2 cellular contexts compared by ENCODE assay signal in genomic region chr17:44086364-44087311, GRCh38.
TF ChIP-seq lines count a peak whose summit lies in the region.

No MANE protein-coding gene starts in this region.

TF ChIP-seq in K562, 482 proteins besides CTCF, POLR2A, EP300 and RAD21 (continued from another document and continues in another):
- TF ChIP-seq MNT (conservative IDR thresholded peaks at IDR 0.05) (peak; percentile 76 to 78), NELFE (IDR thresholded peaks at IDR 0.05; ENCODE audit: insufficient read depth, insufficient read length) (no peak), PHF20 (IDR thresholded peaks at IDR 0.05; ENCODE audit: partially characterized antibody) (no peak), PML (IDR thresholded peaks at IDR 0.05; ENCODE audit: low read length) (no peak), THRB (CRISPR knock-in tag; conservative IDR thresholded peaks at IDR 0.05) (no peak), CTBP1 (IDR thresholded peaks at IDR 0.05; ENCODE audit: borderline replicate concordance) (peak; percentile 40; the same call in 1 of the 2 replicates), NR2F6 (CRISPR knock-in tag; IDR thresholded peaks at IDR 0.05) (no peak), JUN (IDR thresholded peaks at IDR 0.05; ENCODE audit: borderline replicate concordance, low read depth, low read length) (peak; percentile 46; the same call in 1 of the 2 replicates), JUN (CRISPR knock-in tag; IDR thresholded peaks at IDR 0.05; ENCODE audit: borderline replicate concordance) (no peak), ZNF668 (CRISPR knock-in tag; IDR thresholded peaks at IDR 0.05) (no peak), CBX3 (IDR thresholded peaks at IDR 0.05; ENCODE audit: borderline replicate concordance in 1 of 2, low read length in 2 of 2) (no peak), ZNF354B (CRISPR knock-in tag; IDR thresholded peaks at IDR 0.05) (no peak), RCOR1 (IDR thresholded peaks at IDR 0.05; ENCODE audit: borderline replicate concordance in 1 of 2, low read depth in 2 of 2, low read length in 2 of 2) (peak in 1 of 2 experiments; percentile 84; a peak in 2 of 4 replicates), SNRNP70 (optimal IDR thresholded peaks at IDR 0.05; ENCODE audit: low read depth, low read length) (no peak), NFE2 (IDR thresholded peaks at IDR 0.05; ENCODE audit: low read depth) (peak; percentile 64; the same call in 1 of the 2 replicates), MYBL2 (IDR thresholded peaks at IDR 0.05; ENCODE audit: low read depth) (no peak), MYBL2 (CRISPR knock-in tag; IDR thresholded peaks at IDR 0.05; ENCODE audit: borderline replicate concordance) (no peak), CEBPB (tag; IDR thresholded peaks at IDR 0.05) (no peak), SRSF7 (optimal IDR thresholded peaks at IDR 0.05; ENCODE audit: low read depth, low read length) (no peak), OTX1 (CRISPR knock-in tag; IDR thresholded peaks at IDR 0.05) (no peak), NR2C1 (IDR thresholded peaks at IDR 0.05) (no peak), NR2C1 (tag; IDR thresholded peaks at IDR 0.05) (no peak), EGR1 (conservative IDR thresholded peaks at IDR 0.05) (peak; percentile 98)
- TF ChIP-seq, protein P1, sequence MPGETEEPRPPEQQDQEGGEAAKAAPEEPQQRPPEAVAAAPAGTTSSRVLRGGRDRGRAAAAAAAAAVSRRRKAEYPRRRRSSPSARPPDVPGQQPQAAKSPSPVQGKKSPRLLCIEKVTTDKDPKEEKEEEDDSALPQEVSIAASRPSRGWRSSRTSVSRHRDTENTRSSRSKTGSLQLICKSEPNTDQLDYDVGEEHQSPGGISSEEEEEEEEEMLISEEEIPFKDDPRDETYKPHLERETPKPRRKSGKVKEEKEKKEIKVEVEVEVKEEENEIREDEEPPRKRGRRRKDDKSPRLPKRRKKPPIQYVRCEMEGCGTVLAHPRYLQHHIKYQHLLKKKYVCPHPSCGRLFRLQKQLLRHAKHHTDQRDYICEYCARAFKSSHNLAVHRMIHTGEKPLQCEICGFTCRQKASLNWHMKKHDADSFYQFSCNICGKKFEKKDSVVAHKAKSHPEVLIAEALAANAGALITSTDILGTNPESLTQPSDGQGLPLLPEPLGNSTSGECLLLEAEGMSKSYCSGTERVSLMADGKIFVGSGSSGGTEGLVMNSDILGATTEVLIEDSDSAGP (CRISPR knock-in tag; IDR thresholded peaks at IDR 0.05): no peak
- TF ChIP-seq, protein P2, sequence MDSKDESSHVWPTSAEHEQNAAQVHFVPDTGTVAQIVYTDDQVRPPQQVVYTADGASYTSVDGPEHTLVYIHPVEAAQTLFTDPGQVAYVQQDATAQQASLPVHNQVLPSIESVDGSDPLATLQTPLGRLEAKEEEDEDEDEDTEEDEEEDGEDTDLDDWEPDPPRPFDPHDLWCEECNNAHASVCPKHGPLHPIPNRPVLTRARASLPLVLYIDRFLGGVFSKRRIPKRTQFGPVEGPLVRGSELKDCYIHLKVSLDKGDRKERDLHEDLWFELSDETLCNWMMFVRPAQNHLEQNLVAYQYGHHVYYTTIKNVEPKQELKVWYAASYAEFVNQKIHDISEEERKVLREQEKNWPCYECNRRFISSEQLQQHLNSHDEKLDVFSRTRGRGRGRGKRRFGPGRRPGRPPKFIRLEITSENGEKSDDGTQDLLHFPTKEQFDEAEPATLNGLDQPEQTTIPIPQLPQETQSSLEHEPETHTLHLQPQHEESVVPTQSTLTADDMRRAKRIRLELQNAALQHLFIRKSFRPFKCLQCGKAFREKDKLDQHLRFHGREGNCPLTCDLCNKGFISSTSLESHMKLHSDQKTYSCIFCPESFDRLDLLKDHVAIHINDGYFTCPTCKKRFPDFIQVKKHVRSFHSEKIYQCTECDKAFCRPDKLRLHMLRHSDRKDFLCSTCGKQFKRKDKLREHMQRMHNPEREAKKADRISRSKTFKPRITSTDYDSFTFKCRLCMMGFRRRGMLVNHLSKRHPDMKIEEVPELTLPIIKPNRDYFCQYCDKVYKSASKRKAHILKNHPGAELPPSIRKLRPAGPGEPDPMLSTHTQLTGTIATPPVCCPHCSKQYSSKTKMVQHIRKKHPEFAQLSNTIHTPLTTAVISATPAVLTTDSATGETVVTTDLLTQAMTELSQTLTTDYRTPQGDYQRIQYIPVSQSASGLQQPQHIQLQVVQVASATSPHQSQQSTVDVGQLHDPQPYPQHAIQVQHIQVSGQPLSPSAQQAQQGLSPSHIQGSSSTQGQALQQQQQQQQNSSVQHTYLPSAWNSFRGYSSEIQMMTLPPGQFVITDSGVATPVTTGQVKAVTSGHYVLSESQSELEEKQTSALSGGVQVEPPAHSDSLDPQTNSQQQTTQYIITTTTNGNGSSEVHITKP (IDR thresholded peaks at IDR 0.05; ENCODE audit: partially characterized antibody): peak; percentile 22

TF ChIP-seq in HepG2, 621 proteins besides CTCF, POLR2A, EP300 and RAD21 (continued from another document):
- TF ChIP-seq ZHX2 (IDR thresholded peaks at IDR 0.05; ENCODE audit: low read depth) (no peak), ZHX2 (CRISPR knock-in tag; IDR thresholded peaks at IDR 0.05; ENCODE audit: borderline replicate concordance) (no peak), ZNF775 (CRISPR knock-in tag; IDR thresholded peaks at IDR 0.05; ENCODE audit: borderline replicate concordance) (no peak), ZNF614 (CRISPR knock-in tag; IDR thresholded peaks at IDR 0.05; ENCODE audit: borderline replicate concordance) (no peak)
- TF ChIP-seq, protein P3, sequence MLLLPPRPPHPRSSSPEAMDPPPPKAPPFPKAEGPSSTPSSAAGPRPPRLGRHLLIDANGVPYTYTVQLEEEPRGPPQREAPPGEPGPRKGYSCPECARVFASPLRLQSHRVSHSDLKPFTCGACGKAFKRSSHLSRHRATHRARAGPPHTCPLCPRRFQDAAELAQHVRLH (CRISPR knock-in tag; IDR thresholded peaks at IDR 0.05; ENCODE audit: borderline replicate concordance, low read depth): no peak
- TF ChIP-seq, protein P4, sequence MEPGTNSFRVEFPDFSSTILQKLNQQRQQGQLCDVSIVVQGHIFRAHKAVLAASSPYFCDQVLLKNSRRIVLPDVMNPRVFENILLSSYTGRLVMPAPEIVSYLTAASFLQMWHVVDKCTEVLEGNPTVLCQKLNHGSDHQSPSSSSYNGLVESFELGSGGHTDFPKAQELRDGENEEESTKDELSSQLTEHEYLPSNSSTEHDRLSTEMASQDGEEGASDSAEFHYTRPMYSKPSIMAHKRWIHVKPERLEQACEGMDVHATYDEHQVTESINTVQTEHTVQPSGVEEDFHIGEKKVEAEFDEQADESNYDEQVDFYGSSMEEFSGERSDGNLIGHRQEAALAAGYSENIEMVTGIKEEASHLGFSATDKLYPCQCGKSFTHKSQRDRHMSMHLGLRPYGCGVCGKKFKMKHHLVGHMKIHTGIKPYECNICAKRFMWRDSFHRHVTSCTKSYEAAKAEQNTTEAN (CRISPR knock-in tag; conservative IDR thresholded peaks at IDR 0.05): peak; percentile 65; the same call in 1 of the 2 replicates
